Comparison of ENCODE assay signal across 1 cellular context in genomic region chr12:107335802-107336570, GRCh38.
TF ChIP-seq lines count a peak whose summit lies in the region.

No MANE protein-coding gene starts in this region.

TF ChIP-seq in GM12878, 131 proteins besides CTCF, POLR2A, EP300 and RAD21 (continued from another document):
- TF ChIP-seq TBL1XR1 (IDR thresholded peaks at IDR 0.05; ENCODE audit: low read depth, low read length) (no peak), IRF3 (IDR thresholded peaks at IDR 0.05) (no peak), CHD4 (IDR thresholded peaks at IDR 0.05) (no peak), FOXK2 (IDR thresholded peaks at IDR 0.05) (no peak), CEBPB (IDR thresholded peaks at IDR 0.05; ENCODE audit: borderline replicate concordance in 1 of 2, low read depth in 2 of 2, low read length in 2 of 2) (no peak), SMAD5 (IDR thresholded peaks at IDR 0.05; ENCODE audit: low read depth) (no peak), MYC (IDR thresholded peaks at IDR 0.05; ENCODE audit: insufficient read depth, insufficient read length, insufficient replicate concordance, low read length, severe bottlenecking) (no peak), STAT3 (IDR thresholded peaks at IDR 0.05; ENCODE audit: low read depth, low read length) (no peak), ASH2L (IDR thresholded peaks at IDR 0.05; ENCODE audit: borderline replicate concordance, low read depth) (no peak), NR2C1 (IDR thresholded peaks at IDR 0.05) (no peak), ZZZ3 (IDR thresholded peaks at IDR 0.05; ENCODE audit: control insufficient read depth, insufficient read length, low read depth) (no peak), POLR2AphosphoS2 (IDR thresholded peaks at IDR 0.05; ENCODE audit: low read depth, low read length) (no peak), PAX5 (IDR thresholded peaks at IDR 0.05; ENCODE audit: borderline replicate concordance, low read depth, low read length) (no peak), CHD2 (IDR thresholded peaks at IDR 0.05; ENCODE audit: borderline replicate concordance, low read depth, low read length) (no peak), SRF (IDR thresholded peaks at IDR 0.05; ENCODE audit: low read depth in 2 of 2, low read length in 2 of 2) (no peak), EZH2 (IDR thresholded peaks at IDR 0.05; ENCODE audit: borderline replicate concordance, control insufficient read depth, low read depth, low read length) (no peak), USF2 (IDR thresholded peaks at IDR 0.05; ENCODE audit: borderline replicate concordance, low read depth, low read length) (no peak)
